Comparison of ENCODE assay signal across 8 cellular contexts in genomic region chr14:76050797-76051392, GRCh38.
DNase-seq lines count a peak whose midpoint lies in the region; ATAC-seq, FAIRE-seq and TF ChIP-seq lines count a peak whose summit lies in the region.

No MANE protein-coding gene starts in this region.

- H3K23me2 ChIP-seq in H1 (ENCODE audit: low read depth, low read length): no peaks in the 10 kb centered on the region

- no peaks in the 10 kb centered on the region for H3K36me3 Mint-ChIP-seq in activated CD4-positive, alpha-beta memory T cell treated with anti-CD3 and anti-CD28 coated beads, Interleukin-2, amount 10 ng/mL, durations not matched to agents 7 days and 5 days (ENCODE audit: low read depth)

- H4K8ac ChIP-seq in H1 (ENCODE audit: extremely low read depth, insufficient read depth, low read length) (no peak overlapping the region), mesendoderm (ENCODE audit: low read depth, low read length) (no peak overlapping the region)

- no peak for TF ChIP-seq EP300 in H1 (IDR thresholded peaks at IDR 0.05; ENCODE audit: borderline replicate concordance in 1 of 2, low read depth in 2 of 2, low read length in 2 of 2)

- H3K4me2 ChIP-seq in H1 (ENCODE audit: insufficient read depth in 1 of 2, low read depth in 2 of 2, low read length in 2 of 2) (no peak overlapping the region), mesendoderm (ENCODE audit: low read length) (no peak overlapping the region)

- H2AFZ ChIP-seq in H1 (ENCODE audit: low read length): no peak overlapping the region

- no peaks in the 10 kb centered on the region for H3K36me3 ChIP-seq in H1 (ENCODE audit: control insufficient read depth in 2 of 4, insufficient read depth in 4 of 4, low read length in 3 of 4)
- H3K36me3 ChIP-seq in mesendoderm (ENCODE audit: control insufficient read depth, insufficient read depth, low read length): no peaks in the 10 kb centered on the region

- H3K4ac ChIP-seq in H1 (replicated peaks; ENCODE audit: insufficient read length, low read depth, low read length) (no peak overlapping the region), mesendoderm (ENCODE audit: low read depth, low read length) (no peak overlapping the region)

- H3K4me1 Mint-ChIP-seq in activated CD4-positive, alpha-beta memory T cell treated with anti-CD3 and anti-CD28 coated beads, Interleukin-2, amount 10 ng/mL, durations not matched to agents 7 days and 5 days: peaks cover 1% of the 10 kb centered on the region

- no peak overlapping the region for H2AK5ac ChIP-seq in H1 (ENCODE audit: low read depth, low read length)
- no peak overlapping the region for H2AK5ac ChIP-seq in mesendoderm (ENCODE audit: low read length)

- 60% methylated on average over 3 of the region's 3 CpGs; no CpG with 5 or more reads in 1 of the 2 experiments for WGBS in H1 (ENCODE audit: extremely low coverage in 1 of 2, insufficient coverage in 1 of 2, insufficient read length in 1 of 2, insufficient replicate concordance in 2 of 2, low coverage in 1 of 2, low lambda C conversion rate in 2 of 2, missing lambda C conversion rate in 1 of 2), 2 experiments
- no CpG with 5 or more reads among the region's 3 CpGs for WGBS in mesendoderm (ENCODE audit: extremely low coverage, insufficient coverage, low lambda C conversion rate)

- H3K27me3 Mint-ChIP-seq in activated CD4-positive, alpha-beta memory T cell treated with anti-CD3 and anti-CD28 coated beads, Interleukin-2, amount 10 ng/mL, durations not matched to agents 7 days and 5 days: no peaks in the 10 kb centered on the region

- no peak for ATAC-seq in HG02798 (IDR thresholded peaks at IDR 0.05; ENCODE audit: poor library complexity, unreplicated experiment)

- H2BK20ac ChIP-seq in H1 (ENCODE audit: low read length): no peak overlapping the region

- no peaks in the 10 kb centered on the region for H4K20me1 ChIP-seq in H1 (replicated peaks in 1 of 2; ENCODE audit: control insufficient read depth in 1 of 2, insufficient read depth in 2 of 2, low read length in 2 of 2)

- H2BK15ac ChIP-seq in H1 (ENCODE audit: low read length): no peak overlapping the region
- no peak overlapping the region for H2BK15ac ChIP-seq in mesendoderm (replicated peaks; ENCODE audit: low read depth)

- H3K23ac ChIP-seq in H1 (ENCODE audit: insufficient read length) (no peak overlapping the region), mesendoderm (ENCODE audit: low read length) (no peak overlapping the region)

- no peak overlapping the region for H3K4me3 ChIP-seq in AG10803 (ENCODE audit: low read length)
- H3K4me3 ChIP-seq in H1 (ENCODE audit: extremely low read depth in 1 of 4, insufficient read depth in 2 of 4, low read depth in 3 of 4, low read length in 4 of 4): no peak overlapping the region
- H3K4me3 ChIP-seq in mesendoderm (ENCODE audit: low read length): no peak overlapping the region

- TF ChIP-seq POLR2A in H1 (IDR thresholded peaks at IDR 0.05; ENCODE audit: control extremely low read depth in 1 of 2, low read depth in 2 of 2, low read length in 2 of 2): no peak

- CTCF ChIA-PET in activated CD4-positive, alpha-beta memory T cell treated with anti-CD3 and anti-CD28 coated beads, Interleukin-2, amount 10 ng/mL, durations not matched to agents 7 days and 5 days (lab: Charles Lee): interaction anchor here (0.6 to 6.3 kb wide), 23 partner anchors 10 to 598 kb away, joined by 3 to 95 read pairs (median 3); no protein-coding TSS in a partner anchor
- CTCF ChIA-PET in H1 (lab: Charles Lee; ENCODE audit: partially characterized antibody): interaction anchor here (0.7 to 5.1 kb wide), 58 partner anchors 8 to 603 kb away, joined by 3 to 51 read pairs (median 4); no protein-coding TSS in a partner anchor

- H3K27ac ChIP-seq in H1 (ENCODE audit: low read depth, low read length): no peak overlapping the region
- no peak overlapping the region for H3K27ac ChIP-seq in mesendoderm (ENCODE audit: low read depth, low read length)

- H3K4me1 ChIP-seq in H1 (replicated peaks in 1 of 4; ENCODE audit: control insufficient read depth in 3 of 4, insufficient read depth in 4 of 4, low read length in 3 of 4) (peaks cover 2 to 11% (median 5%) of the 10 kb centered on the region in 4 experiments), mesendoderm (ENCODE audit: control insufficient read depth, low read depth, low read length) (no peaks in the 10 kb centered on the region)

- H2BK5ac ChIP-seq in H1 (ENCODE audit: low read depth, low read length) (no peak overlapping the region), mesendoderm (ENCODE audit: low read length) (no peak overlapping the region)

- no peak overlapping the region for H2BK120ac ChIP-seq in H1 (replicated peaks; ENCODE audit: low read depth, low read length)
- no peak overlapping the region for H2BK120ac ChIP-seq in mesendoderm (ENCODE audit: low read depth, low read length)

- H3K27ac Mint-ChIP-seq in activated CD4-positive, alpha-beta memory T cell treated with anti-CD3 and anti-CD28 coated beads, Interleukin-2, amount 10 ng/mL, durations not matched to agents 7 days and 5 days: no peak overlapping the region

- H3K79me1 ChIP-seq in H1 (ENCODE audit: low read depth, low read length) (no peaks in the 10 kb centered on the region), mesendoderm (ENCODE audit: low read length) (no peaks in the 10 kb centered on the region)

- FAIRE-seq in H1 (lab: Jason Lieb, UNC): peak; percentile 88

- H3K56ac ChIP-seq in H1 (replicated peaks; ENCODE audit: insufficient read length, low read depth, low read length): no peak overlapping the region
- no peak overlapping the region for H3K56ac ChIP-seq in mesendoderm (ENCODE audit: low read length)

- H3K27me3 ChIP-seq in H1 (replicated peaks in 1 of 4; ENCODE audit: control insufficient read depth in 3 of 4, extremely low read depth in 1 of 4, insufficient read depth in 3 of 4, low read length in 3 of 4): no peaks in the 10 kb centered on the region
- H3K27me3 ChIP-seq in mesendoderm (ENCODE audit: insufficient read depth, low read length, poor library complexity): no peaks in the 10 kb centered on the region

- no peaks in the 10 kb centered on the region for H3K9me3 Mint-ChIP-seq in activated CD4-positive, alpha-beta memory T cell treated with anti-CD3 and anti-CD28 coated beads, Interleukin-2, amount 10 ng/mL, durations not matched to agents 7 days and 5 days

- no peaks in the 10 kb centered on the region for H3K9me3 ChIP-seq in H1 (ENCODE audit: insufficient read depth in 2 of 2, low read depth in 1 of 2, low read length in 1 of 2)

- TF ChIP-seq CTCF in AG10803 (conservative IDR thresholded peaks at IDR 0.05; ENCODE audit: low read length) (peak; percentile 79), H1 (IDR thresholded peaks at IDR 0.05; ENCODE audit: control extremely low read depth in 1 of 3, insufficient read depth in 1 of 3, low read depth in 1 of 3, low read length in 3 of 3) (peak in 2 of 3 experiments; percentile 77 to 83; a peak in 3 of 4 replicates)

- H3K14ac ChIP-seq in H1 (ENCODE audit: insufficient read length): no peak overlapping the region

- DNase-seq in AG10803 (ENCODE audit: low read depth): peak; percentile 66
- DNase-seq in H4 (ENCODE audit: low spot score): peak; percentile 36
- peak; percentile 5 for DNase-seq in NCI-H524 treated with DMSO at 0.1 percent for 48 hours (lab: John Stamatoyannopoulos, UW)
- peak; percentile 56 for DNase-seq in activated CD4-positive, alpha-beta memory T cell treated with anti-CD3 and anti-CD28 coated beads, Interleukin-2, amount 10 ng/mL, durations not matched to agents 7 days and 5 days
- DNase-seq in H1 (ENCODE audit: low read depth in 1 of 2, low spot score in 2 of 2): peak in 1 of 2 experiments; percentile 79
- DNase-seq in mesendoderm: peak; percentile 63
- DNase-seq in stimulated activated CD8-positive, alpha-beta memory T cell treated with anti-CD3 and anti-CD28 coated beads, Interleukin-7, amount 100 ng/mL, for 24 hours (ENCODE audit: low read depth): peak; percentile 21

- no peak overlapping the region for H3K4me3 Mint-ChIP-seq in activated CD4-positive, alpha-beta memory T cell treated with anti-CD3 and anti-CD28 coated beads, Interleukin-2, amount 10 ng/mL, durations not matched to agents 7 days and 5 days

- H2BK12ac ChIP-seq in H1 (ENCODE audit: low read depth, low read length): no peak overlapping the region

- POLR2A ChIA-PET in activated CD4-positive, alpha-beta memory T cell treated with anti-CD3 and anti-CD28 coated beads, Interleukin-2, amount 10 ng/mL, durations not matched to agents 7 days and 5 days (lab: Charles Lee): no interaction called here
- POLR2A ChIA-PET in H1 (lab: Charles Lee; ENCODE audit: partially characterized antibody): no interaction called here

- H3K9ac ChIP-seq in H1 (replicated peaks in 1 of 4; ENCODE audit: extremely low read depth in 1 of 4, low read depth in 3 of 4, low read length in 3 of 4) (no peak overlapping the region), mesendoderm (ENCODE audit: low read length) (no peak overlapping the region)

- H4K91ac ChIP-seq in H1 (replicated peaks; ENCODE audit: insufficient read length, low read length): no peak overlapping the region

- peak; percentile 95 to 96 for TF ChIP-seq RAD21 in H1 (IDR thresholded peaks at IDR 0.05 in 1 of 2, conservative IDR thresholded peaks at IDR 0.05 in 1 of 2; ENCODE audit: low read depth in 2 of 2, low read length in 2 of 2)

- H3K79me2 ChIP-seq in H1 (ENCODE audit: control insufficient read depth in 1 of 2, insufficient read depth in 2 of 2, low read length in 2 of 2) (no peaks in the 10 kb centered on the region), mesendoderm (ENCODE audit: control insufficient read depth, insufficient read depth, low read length) (no peaks in the 10 kb centered on the region)

- no peak overlapping the region for H4K5ac ChIP-seq in H1 (ENCODE audit: insufficient read length, low read depth, low read length)
- no peak overlapping the region for H4K5ac ChIP-seq in mesendoderm (ENCODE audit: low read length)

- H3K18ac ChIP-seq in H1 (ENCODE audit: extremely low read depth, low read length) (no peak overlapping the region), mesendoderm (ENCODE audit: low read length) (no peak overlapping the region)

TF ChIP-seq in H1, 55 proteins besides CTCF, POLR2A, EP300 and RAD21:
- no peak for TF ChIP-seq E2F6 (IDR thresholded peaks at IDR 0.05)
- TF ChIP-seq BRCA1 (IDR thresholded peaks at IDR 0.05; ENCODE audit: low read depth, low read length): no peak
- TF ChIP-seq CBX5 (IDR thresholded peaks at IDR 0.05; ENCODE audit: low read depth, low read length): no peak
